1 cellular context compared by ENCODE assay signal in the genomic region with DNA sequence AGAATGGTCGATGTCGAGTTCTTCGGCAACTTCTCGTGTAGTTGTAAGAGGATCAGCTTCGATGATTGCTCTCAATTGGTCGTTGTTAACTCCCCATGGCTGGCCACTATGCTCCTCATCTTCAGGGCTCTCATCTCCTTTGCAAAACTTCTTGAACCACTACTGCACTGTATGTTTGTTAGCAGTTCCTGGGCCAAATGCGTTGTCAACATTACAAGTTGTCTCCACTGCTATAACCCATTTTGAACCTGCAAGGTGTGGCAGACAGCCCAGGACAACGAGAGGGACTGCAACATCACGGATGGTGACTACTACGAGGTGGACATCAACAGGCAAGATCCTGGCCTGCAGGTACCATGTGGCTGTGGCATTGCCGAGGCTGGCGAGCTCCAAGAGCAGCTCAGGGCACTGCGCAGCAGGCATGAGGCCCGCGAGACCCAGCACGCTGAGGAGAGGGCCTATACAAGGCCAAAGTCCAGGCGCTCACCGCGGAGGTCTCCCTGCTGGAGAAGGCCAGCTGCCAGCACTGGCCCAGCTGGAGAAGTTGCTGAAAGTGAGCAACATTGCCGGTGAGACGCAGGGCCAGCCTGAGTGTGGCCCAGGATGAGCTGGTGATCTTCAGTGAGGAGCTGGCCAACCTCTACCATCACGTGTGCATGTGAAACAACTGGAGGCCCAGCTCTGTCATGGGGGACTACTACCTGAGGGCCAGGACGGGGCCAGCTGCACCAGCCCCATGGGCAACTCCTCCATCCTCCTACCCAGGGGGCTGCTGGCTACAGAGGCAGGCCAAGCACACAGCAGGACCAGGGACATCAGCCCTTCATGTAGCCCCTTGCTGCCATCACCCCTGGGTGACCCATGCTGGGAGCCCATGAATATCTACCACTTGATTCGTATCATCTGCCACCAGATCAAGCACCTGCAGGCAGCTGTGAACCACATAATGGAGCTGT.
A peak's percentile ranks its signal among the peaks of the same experiment; 100 is the strongest.
TF ChIP-seq lines count a peak whose summit lies in the region.

No MANE protein-coding gene starts in this region.

TF ChIP-seq in HepG2, 621 proteins besides CTCF, POLR2A, EP300 and RAD21 (continued from another document and continues in another):
- TF ChIP-seq ZBTB3 (CRISPR knock-in tag; IDR thresholded peaks at IDR 0.05; ENCODE audit: borderline replicate concordance, low read depth), result no peak
- TF ChIP-seq ZNF761 (CRISPR knock-in tag; conservative IDR thresholded peaks at IDR 0.05), result no peak; the same call in none of the 2 replicates
- TF ChIP-seq ZNF781 (CRISPR knock-in tag; IDR thresholded peaks at IDR 0.05; ENCODE audit: borderline replicate concordance, not compliant biosample characterization), result peak; percentile 81
- TF ChIP-seq, protein P1, sequence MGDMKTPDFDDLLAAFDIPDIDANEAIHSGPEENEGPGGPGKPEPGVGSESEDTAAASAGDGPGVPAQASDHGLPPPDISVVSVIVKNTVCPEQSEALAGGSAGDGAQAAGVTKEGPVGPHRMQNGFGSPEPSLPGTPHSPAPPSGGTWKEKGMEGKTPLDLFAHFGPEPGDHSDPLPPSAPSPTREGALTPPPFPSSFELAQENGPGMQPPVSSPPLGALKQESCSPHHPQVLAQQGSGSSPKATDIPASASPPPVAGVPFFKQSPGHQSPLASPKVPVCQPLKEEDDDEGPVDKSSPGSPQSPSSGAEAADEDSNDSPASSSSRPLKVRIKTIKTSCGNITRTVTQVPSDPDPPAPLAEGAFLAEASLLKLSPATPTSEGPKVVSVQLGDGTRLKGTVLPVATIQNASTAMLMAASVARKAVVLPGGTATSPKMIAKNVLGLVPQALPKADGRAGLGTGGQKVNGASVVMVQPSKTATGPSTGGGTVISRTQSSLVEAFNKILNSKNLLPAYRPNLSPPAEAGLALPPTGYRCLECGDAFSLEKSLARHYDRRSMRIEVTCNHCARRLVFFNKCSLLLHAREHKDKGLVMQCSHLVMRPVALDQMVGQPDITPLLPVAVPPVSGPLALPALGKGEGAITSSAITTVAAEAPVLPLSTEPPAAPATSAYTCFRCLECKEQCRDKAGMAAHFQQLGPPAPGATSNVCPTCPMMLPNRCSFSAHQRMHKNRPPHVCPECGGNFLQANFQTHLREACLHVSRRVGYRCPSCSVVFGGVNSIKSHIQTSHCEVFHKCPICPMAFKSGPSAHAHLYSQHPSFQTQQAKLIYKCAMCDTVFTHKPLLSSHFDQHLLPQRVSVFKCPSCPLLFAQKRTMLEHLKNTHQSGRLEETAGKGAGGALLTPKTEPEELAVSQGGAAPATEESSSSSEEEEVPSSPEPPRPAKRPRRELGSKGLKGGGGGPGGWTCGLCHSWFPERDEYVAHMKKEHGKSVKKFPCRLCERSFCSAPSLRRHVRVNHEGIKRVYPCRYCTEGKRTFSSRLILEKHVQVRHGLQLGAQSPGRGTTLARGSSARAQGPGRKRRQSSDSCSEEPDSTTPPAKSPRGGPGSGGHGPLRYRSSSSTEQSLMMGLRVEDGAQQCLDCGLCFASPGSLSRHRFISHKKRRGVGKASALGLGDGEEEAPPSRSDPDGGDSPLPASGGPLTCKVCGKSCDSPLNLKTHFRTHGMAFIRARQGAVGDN (CRISPR knock-in tag; IDR thresholded peaks at IDR 0.05), result peak; percentile 100
- TF ChIP-seq, protein P2, sequence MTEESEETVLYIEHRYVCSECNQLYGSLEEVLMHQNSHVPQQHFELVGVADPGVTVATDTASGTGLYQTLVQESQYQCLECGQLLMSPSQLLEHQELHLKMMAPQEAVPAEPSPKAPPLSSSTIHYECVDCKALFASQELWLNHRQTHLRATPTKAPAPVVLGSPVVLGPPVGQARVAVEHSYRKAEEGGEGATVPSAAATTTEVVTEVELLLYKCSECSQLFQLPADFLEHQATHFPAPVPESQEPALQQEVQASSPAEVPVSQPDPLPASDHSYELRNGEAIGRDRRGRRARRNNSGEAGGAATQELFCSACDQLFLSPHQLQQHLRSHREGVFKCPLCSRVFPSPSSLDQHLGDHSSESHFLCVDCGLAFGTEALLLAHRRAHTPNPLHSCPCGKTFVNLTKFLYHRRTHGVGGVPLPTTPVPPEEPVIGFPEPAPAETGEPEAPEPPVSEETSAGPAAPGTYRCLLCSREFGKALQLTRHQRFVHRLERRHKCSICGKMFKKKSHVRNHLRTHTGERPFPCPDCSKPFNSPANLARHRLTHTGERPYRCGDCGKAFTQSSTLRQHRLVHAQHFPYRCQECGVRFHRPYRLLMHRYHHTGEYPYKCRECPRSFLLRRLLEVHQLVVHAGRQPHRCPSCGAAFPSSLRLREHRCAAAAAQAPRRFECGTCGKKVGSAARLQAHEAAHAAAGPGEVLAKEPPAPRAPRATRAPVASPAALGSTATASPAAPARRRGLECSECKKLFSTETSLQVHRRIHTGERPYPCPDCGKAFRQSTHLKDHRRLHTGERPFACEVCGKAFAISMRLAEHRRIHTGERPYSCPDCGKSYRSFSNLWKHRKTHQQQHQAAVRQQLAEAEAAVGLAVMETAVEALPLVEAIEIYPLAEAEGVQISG (CRISPR knock-in tag; IDR thresholded peaks at IDR 0.05), result peak; percentile 63
- no peak for TF ChIP-seq MTA3 (CRISPR knock-in tag; IDR thresholded peaks at IDR 0.05)
- TF ChIP-seq, protein P3, sequence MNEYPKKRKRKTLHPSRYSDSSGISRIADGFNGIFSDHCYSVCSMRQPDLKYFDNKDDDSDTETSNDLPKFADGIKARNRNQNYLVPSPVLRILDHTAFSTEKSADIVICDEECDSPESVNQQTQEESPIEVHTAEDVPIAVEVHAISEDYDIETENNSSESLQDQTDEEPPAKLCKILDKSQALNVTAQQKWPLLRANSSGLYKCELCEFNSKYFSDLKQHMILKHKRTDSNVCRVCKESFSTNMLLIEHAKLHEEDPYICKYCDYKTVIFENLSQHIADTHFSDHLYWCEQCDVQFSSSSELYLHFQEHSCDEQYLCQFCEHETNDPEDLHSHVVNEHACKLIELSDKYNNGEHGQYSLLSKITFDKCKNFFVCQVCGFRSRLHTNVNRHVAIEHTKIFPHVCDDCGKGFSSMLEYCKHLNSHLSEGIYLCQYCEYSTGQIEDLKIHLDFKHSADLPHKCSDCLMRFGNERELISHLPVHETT (CRISPR knock-in tag; conservative IDR thresholded peaks at IDR 0.05), result no peak
- peak; percentile 56; the same call in 1 of the 2 replicates for TF ChIP-seq ERF (CRISPR knock-in tag; IDR thresholded peaks at IDR 0.05)
- TF ChIP-seq ZNF251 (CRISPR knock-in tag; IDR thresholded peaks at IDR 0.05), result no peak
- TF ChIP-seq SUZ12 (IDR thresholded peaks at IDR 0.05; ENCODE audit: low read depth, low read length), result no peak
- no peak for TF ChIP-seq ZFP82 (CRISPR knock-in tag; IDR thresholded peaks at IDR 0.05; ENCODE audit: borderline replicate concordance)
- TF ChIP-seq, protein P4, sequence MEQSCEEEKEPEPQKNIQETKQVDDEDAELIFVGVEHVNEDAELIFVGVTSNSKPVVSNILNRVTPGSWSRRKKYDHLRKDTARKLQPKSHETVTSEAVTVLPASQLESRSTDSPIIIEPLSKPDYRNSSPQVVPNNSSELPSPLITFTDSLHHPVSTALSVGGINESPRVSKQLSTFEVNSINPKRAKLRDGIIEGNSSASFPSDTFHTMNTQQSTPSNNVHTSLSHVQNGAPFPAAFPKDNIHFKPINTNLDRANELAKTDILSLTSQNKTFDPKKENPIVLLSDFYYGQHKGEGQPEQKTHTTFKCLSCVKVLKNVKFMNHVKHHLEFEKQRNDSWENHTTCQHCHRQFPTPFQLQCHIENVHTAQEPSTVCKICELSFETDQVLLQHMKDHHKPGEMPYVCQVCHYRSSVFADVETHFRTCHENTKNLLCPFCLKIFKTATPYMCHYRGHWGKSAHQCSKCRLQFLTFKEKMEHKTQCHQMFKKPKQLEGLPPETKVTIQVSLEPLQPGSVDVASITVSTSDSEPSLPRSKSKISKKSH (CRISPR knock-in tag; IDR thresholded peaks at IDR 0.05; ENCODE audit: borderline replicate concordance), result peak; percentile 90
- TF ChIP-seq ATRX (CRISPR knock-in tag; IDR thresholded peaks at IDR 0.05; ENCODE audit: borderline replicate concordance), result no peak
- no peak for TF ChIP-seq ZSCAN12 (CRISPR knock-in tag; IDR thresholded peaks at IDR 0.05)
- TF ChIP-seq ZNF121 (CRISPR knock-in tag; IDR thresholded peaks at IDR 0.05), result no peak; the same call in 1 of the 2 replicates
- TF ChIP-seq ZBTB38 (CRISPR knock-in tag; IDR thresholded peaks at IDR 0.05), result peak; percentile 82
- TF ChIP-seq HIVEP1 (CRISPR knock-in tag; IDR thresholded peaks at IDR 0.05), result peak; percentile 94
- TF ChIP-seq ZIK1 (CRISPR knock-in tag; IDR thresholded peaks at IDR 0.05; ENCODE audit: borderline replicate concordance, low read depth), result 0 out of 2 replicates have a peak, but pooled peaks have one; percentile 80
- no peak for TF ChIP-seq RELA (CRISPR knock-in tag; IDR thresholded peaks at IDR 0.05)
- no peak for TF ChIP-seq MIER2 (CRISPR knock-in tag; IDR thresholded peaks at IDR 0.05)
- TF ChIP-seq, protein P5, sequence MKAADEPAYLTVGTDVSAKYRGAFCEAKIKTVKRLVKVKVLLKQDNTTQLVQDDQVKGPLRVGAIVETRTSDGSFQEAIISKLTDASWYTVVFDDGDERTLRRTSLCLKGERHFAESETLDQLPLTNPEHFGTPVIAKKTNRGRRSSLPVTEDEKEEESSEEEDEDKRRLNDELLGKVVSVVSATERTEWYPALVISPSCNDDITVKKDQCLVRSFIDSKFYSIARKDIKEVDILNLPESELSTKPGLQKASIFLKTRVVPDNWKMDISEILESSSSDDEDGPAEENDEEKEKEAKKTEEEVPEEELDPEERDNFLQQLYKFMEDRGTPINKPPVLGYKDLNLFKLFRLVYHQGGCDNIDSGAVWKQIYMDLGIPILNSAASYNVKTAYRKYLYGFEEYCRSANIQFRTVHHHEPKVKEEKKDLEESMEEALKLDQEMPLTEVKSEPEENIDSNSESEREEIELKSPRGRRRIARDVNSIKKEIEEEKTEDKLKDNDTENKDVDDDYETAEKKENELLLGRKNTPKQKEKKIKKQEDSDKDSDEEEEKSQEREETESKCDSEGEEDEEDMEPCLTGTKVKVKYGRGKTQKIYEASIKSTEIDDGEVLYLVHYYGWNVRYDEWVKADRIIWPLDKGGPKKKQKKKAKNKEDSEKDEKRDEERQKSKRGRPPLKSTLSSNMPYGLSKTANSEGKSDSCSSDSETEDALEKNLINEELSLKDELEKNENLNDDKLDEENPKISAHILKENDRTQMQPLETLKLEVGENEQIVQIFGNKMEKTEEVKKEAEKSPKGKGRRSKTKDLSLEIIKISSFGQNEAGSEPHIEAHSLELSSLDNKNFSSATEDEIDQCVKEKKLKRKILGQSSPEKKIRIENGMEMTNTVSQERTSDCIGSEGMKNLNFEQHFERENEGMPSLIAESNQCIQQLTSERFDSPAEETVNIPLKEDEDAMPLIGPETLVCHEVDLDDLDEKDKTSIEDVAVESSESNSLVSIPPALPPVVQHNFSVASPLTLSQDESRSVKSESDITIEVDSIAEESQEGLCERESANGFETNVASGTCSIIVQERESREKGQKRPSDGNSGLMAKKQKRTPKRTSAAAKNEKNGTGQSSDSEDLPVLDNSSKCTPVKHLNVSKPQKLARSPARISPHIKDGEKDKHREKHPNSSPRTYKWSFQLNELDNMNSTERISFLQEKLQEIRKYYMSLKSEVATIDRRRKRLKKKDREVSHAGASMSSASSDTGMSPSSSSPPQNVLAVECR (CRISPR knock-in tag; IDR thresholded peaks at IDR 0.05; ENCODE audit: borderline replicate concordance), result peak; percentile 70
- peak; percentile 72 for TF ChIP-seq ZNF546 (CRISPR knock-in tag; conservative IDR thresholded peaks at IDR 0.05)
- TF ChIP-seq CBX5 (CRISPR knock-in tag; IDR thresholded peaks at IDR 0.05; ENCODE audit: borderline replicate concordance), result peak; percentile 82
- TF ChIP-seq CBFB (CRISPR knock-in tag; IDR thresholded peaks at IDR 0.05), result peak; percentile 26; the same call in 1 of the 2 replicates
- TF ChIP-seq TEAD2 (CRISPR knock-in tag; IDR thresholded peaks at IDR 0.05), result no peak
- TF ChIP-seq, protein P6, sequence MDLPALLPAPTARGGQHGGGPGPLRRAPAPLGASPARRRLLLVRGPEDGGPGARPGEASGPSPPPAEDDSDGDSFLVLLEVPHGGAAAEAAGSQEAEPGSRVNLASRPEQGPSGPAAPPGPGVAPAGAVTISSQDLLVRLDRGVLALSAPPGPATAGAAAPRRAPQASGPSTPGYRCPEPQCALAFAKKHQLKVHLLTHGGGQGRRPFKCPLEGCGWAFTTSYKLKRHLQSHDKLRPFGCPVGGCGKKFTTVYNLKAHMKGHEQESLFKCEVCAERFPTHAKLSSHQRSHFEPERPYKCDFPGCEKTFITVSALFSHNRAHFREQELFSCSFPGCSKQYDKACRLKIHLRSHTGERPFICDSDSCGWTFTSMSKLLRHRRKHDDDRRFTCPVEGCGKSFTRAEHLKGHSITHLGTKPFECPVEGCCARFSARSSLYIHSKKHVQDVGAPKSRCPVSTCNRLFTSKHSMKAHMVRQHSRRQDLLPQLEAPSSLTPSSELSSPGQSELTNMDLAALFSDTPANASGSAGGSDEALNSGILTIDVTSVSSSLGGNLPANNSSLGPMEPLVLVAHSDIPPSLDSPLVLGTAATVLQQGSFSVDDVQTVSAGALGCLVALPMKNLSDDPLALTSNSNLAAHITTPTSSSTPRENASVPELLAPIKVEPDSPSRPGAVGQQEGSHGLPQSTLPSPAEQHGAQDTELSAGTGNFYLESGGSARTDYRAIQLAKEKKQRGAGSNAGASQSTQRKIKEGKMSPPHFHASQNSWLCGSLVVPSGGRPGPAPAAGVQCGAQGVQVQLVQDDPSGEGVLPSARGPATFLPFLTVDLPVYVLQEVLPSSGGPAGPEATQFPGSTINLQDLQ (CRISPR knock-in tag; IDR thresholded peaks at IDR 0.05), result no peak
- peak; percentile 86 for TF ChIP-seq HNF4G (IDR thresholded peaks at IDR 0.05; ENCODE audit: borderline replicate concordance, low read depth, low read length)
- TF ChIP-seq HNF4G (CRISPR knock-in tag; IDR thresholded peaks at IDR 0.05; ENCODE audit: borderline replicate concordance, low read depth), result peak; percentile 90; the same call in 1 of the 2 replicates
- TF ChIP-seq, protein P7, sequence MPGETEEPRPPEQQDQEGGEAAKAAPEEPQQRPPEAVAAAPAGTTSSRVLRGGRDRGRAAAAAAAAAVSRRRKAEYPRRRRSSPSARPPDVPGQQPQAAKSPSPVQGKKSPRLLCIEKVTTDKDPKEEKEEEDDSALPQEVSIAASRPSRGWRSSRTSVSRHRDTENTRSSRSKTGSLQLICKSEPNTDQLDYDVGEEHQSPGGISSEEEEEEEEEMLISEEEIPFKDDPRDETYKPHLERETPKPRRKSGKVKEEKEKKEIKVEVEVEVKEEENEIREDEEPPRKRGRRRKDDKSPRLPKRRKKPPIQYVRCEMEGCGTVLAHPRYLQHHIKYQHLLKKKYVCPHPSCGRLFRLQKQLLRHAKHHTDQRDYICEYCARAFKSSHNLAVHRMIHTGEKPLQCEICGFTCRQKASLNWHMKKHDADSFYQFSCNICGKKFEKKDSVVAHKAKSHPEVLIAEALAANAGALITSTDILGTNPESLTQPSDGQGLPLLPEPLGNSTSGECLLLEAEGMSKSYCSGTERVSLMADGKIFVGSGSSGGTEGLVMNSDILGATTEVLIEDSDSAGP (CRISPR knock-in tag; IDR thresholded peaks at IDR 0.05; ENCODE audit: borderline replicate concordance), result peak; percentile 27; the same call in 1 of the 2 replicates
- TF ChIP-seq ZSCAN30 (CRISPR knock-in tag; IDR thresholded peaks at IDR 0.05), result no peak
- no peak for TF ChIP-seq RBFOX2 (IDR thresholded peaks at IDR 0.05; ENCODE audit: low read depth, low read length)
- no peak for TF ChIP-seq ZNF24 (IDR thresholded peaks at IDR 0.05)
- no peak for TF ChIP-seq HNRNPK (IDR thresholded peaks at IDR 0.05; ENCODE audit: low read depth, low read length, poor library complexity, severe bottlenecking)
